ENCODE assay signal across 11 cellular contexts in genomic region chr4:156889616-156890594, GRCh38.
DNase-seq lines count a peak whose midpoint lies in the region; ATAC-seq and TF ChIP-seq lines count a peak whose summit lies in the region.
"Had no signal": no experiment of that assay in that cellular context is flagged by ENCODE, and none has a peak within 500 bp of the region (broad histone marks: within the 10 kb centered on the region; RNA-seq: fewer than 3 reads in every experiment).

No MANE protein-coding gene starts in this region.

- H3K27ac ChIP-seq in brain microvascular endothelial cell (peak overlapping the region; percentile 42), tibial artery (peak overlapping the region in 1 of 2 donors; percentile 25)
- H3K27ac ChIP-seq: stomach had no signal

- H3K27me3 ChIP-seq in brain microvascular endothelial cell (replicated peaks) (no peaks in the 10 kb centered on the region), kidney epithelial cell (ENCODE audit: control insufficient read depth, insufficient read depth, low read length) (no peaks in the 10 kb centered on the region), tibial artery (no peaks in the 10 kb centered on the region)
- H3K27me3 ChIP-seq: stomach had no signal

- peaks cover 0 to 33% (median 7%) of the 10 kb centered on the region in 4 donors for H3K4me1 ChIP-seq in tibial artery

- intact Hi-C loops in tibial artery (cut with DNase I; ENCODE audit: low total_unique reads): no loop called here

- no peak overlapping the region for H3K4me3 ChIP-seq in brain microvascular endothelial cell (ENCODE audit: low read depth, low read length)
- H3K4me3 ChIP-seq in kidney epithelial cell (ENCODE audit: low read depth, low read length): no peak overlapping the region
- H3K4me3 ChIP-seq in tibial artery: no peak overlapping the region
- H3K4me3 ChIP-seq: stomach had no signal

- DNase-seq in LHCN-M2 (ENCODE audit: low read depth) (peak; percentile 54), brain microvascular endothelial cell (peak; percentile 52), kidney epithelial cell (ENCODE audit: low read depth) (peak; percentile 90), tibial artery (peak; percentile 68 to 72), NCI-H2029 treated with DMSO at 0.1 percent for 48 hours (lab: John Stamatoyannopoulos, UW) (no peak)
- no peak for DNase-seq in NK-92 treated with Interleukin-12 subunit alpha and Interleukin-12 subunit beta, amount 100 ng/mL, for 24 hours (lab: John Stamatoyannopoulos, UW)
- DNase-seq: endodermal cell, NCI-H526, stomach, T1000 had no signal

- H3K36me3 ChIP-seq in brain microvascular endothelial cell (replicated peaks) (no peaks in the 10 kb centered on the region), kidney epithelial cell (ENCODE audit: control insufficient read depth, insufficient read depth, low read length) (no peaks in the 10 kb centered on the region), tibial artery (no peaks in the 10 kb centered on the region)
- H3K36me3 ChIP-seq: stomach had no signal

- no peak for TF ChIP-seq CTCF in brain microvascular endothelial cell (IDR thresholded peaks at IDR 0.05; ENCODE audit: low read depth, low read length, missing control alignments)
- TF ChIP-seq CTCF in kidney epithelial cell (IDR thresholded peaks at IDR 0.05; ENCODE audit: insufficient read depth, low read length, poor library complexity, severe bottlenecking): no peak
- no peak for TF ChIP-seq CTCF in tibial artery (IDR thresholded peaks at IDR 0.05)

- ATAC-seq in GM21723 (IDR thresholded peaks at IDR 0.05; ENCODE audit: unreplicated experiment): no peak

- H3K9me3 ChIP-seq in tibial artery: no peaks in the 10 kb centered on the region
- H3K9me3 ChIP-seq: stomach had no signal

- in situ Hi-C loops in brain microvascular endothelial cell (cut with HindIII; ENCODE audit: low pct_ligation_motif_present, low sequenced_read_pairs): no loop called here

Comparison
In these comparisons a context has a peak if more than half of its experiments do, and no peak if none do; other contexts are left out.
1. DNase-seq: peak in LHCN-M2 (single experiment), brain microvascular endothelial cell (single experiment), kidney epithelial cell (single experiment) and tibial artery (2 of 2); none in NCI-H2029 treated with DMSO at 0.1 percent for 48 hours (single experiment) and NK-92 treated with Interleukin-12 subunit alpha and Interleukin-12 subunit beta, amount 100 ng/mL, for 24 hours (single experiment).